8 cellular contexts compared by ENCODE assay signal in genomic region chr5:80407735-80408474, GRCh38. TPM values are rescaled to one million over a fixed set of nuclear protein-coding genes. Genes with fewer than 3 reads are reported as not detected.
DNase-seq lines count a peak whose midpoint lies in the region; ATAC-seq and TF ChIP-seq lines count a peak whose summit lies in the region.

Gene ZFYVE16 (plus strand): TSS chr5:80408064. CDS start chr5:80434148, 26,084 bp downstream.

- BruUV-seq in IMR-90 (replicated peaks; lab: Mats Ljungman, UMichigan) (no TSS peak), OCI-LY7 (replicated peaks; lab: Mats Ljungman, UMichigan) (no TSS peak)

- CTCF ChIA-PET in IMR-90 (lab: Yijun Ruan, JAX) (interaction anchor here (0.5 to 0.6 kb wide), 2 partner anchors 42 to 69 kb away, joined by 3 to 6 read pairs; no protein-coding TSS in a partner anchor), OCI-LY7 (lab: Charles Lee; ENCODE audit: unreplicated experiment) (no interaction called here)

- TF ChIP-seq CTCF in IMR-90 (conservative IDR thresholded peaks at IDR 0.05; ENCODE audit: low read depth, low read length) = peak; percentile 30; the same call in 1 of the 2 replicates
- TF ChIP-seq CTCF in OCI-LY7 (conservative IDR thresholded peaks at IDR 0.05; ENCODE audit: low read length) = 0 out of 2 replicates have a peak, but pooled peaks have one; percentile 21
- no peak for TF ChIP-seq CTCF in epithelial cell of esophagus (IDR thresholded peaks at IDR 0.05; ENCODE audit: insufficient read depth, low read depth, low read length, missing control alignments)

- H2AK9ac ChIP-seq in IMR-90 (replicated peaks; ENCODE audit: low read depth, low read length, poor library complexity) = peak within 1 kb of the TSS; percentile 89

- H3K18ac ChIP-seq in IMR-90 (ENCODE audit: low read depth, low read length) = peak within 1 kb of the TSS; percentile 56

- no peaks in the 10 kb centered on the region for H3K9me2 ChIP-seq in OCI-LY7 (ENCODE audit: insufficient read depth, low read length)

- peak within 1 kb of the TSS; percentile 74 for H4K5ac ChIP-seq in IMR-90 (ENCODE audit: low read depth, low read length)

- no peak within 1 kb of the TSS for H2AK5ac ChIP-seq in IMR-90 (ENCODE audit: low read depth, low read length)

- H3K9ac ChIP-seq in IMR-90 (ENCODE audit: low read depth, low read length) = peak within 1 kb of the TSS; percentile 74

- peak; percentile 89 for TF ChIP-seq POLR2A in IMR-90 (IDR thresholded peaks at IDR 0.05; ENCODE audit: low read depth, low read length)

- H3K23ac ChIP-seq in IMR-90 (ENCODE audit: low read depth, low read length) = peak within 1 kb of the TSS; percentile 96

- peaks cover 5% of the 10 kb centered on the region; the same call in 1 of the 2 replicates for H3K79me2 ChIP-seq in OCI-LY7 (ENCODE audit: insufficient read depth, low read depth, low read length)

- ATAC-seq in GM21528 (IDR thresholded peaks at IDR 0.05; ENCODE audit: low FRiP score, unreplicated experiment) = peak; percentile 87
- peak; percentile 93 for ATAC-seq in IMR-90 (ENCODE audit: low read depth)

- intact Hi-C loops in IMR-90 (cut with micrococcal nuclease) = loop anchor here (5.0 kb wide), 1 partner anchor 316 kb away; no protein-coding TSS in a partner anchor
- intact Hi-C loops in OCI-LY7 (cut with micrococcal nuclease; ENCODE audit: unreplicated experiment) = loop anchor here (10.0 kb wide), 1 partner anchor 247 kb away; the partner anchor contains the start of genes DHFR and MSH3

- H3K4ac ChIP-seq in IMR-90 (ENCODE audit: low read depth, low read length) = peak within 1 kb of the TSS; percentile 94

- H3K79me1 ChIP-seq in IMR-90 (ENCODE audit: low read depth in 1 of 2, low read length in 2 of 2) = peaks cover 3 to 16% of the 10 kb centered on the region in 2 experiments; a peak in 3 of 4 replicates

- peak within 1 kb of the TSS; percentile 99 for H2AFZ ChIP-seq in IMR-90 (replicated peaks; ENCODE audit: low read length, poor library complexity)
- H2AFZ ChIP-seq in OCI-LY7 (ENCODE audit: low read length) = peak within 1 kb of the TSS; percentile 91

- peak within 1 kb of the TSS; percentile 80 for H3K27ac ChIP-seq in IMR-90 (ENCODE audit: insufficient read depth, low read length)
- peak within 1 kb of the TSS; percentile 56 for H3K27ac ChIP-seq in OCI-LY7 (ENCODE audit: low read depth, low read length, poor library complexity, severe bottlenecking)

- H2BK15ac ChIP-seq in IMR-90 (ENCODE audit: low read depth, low read length) = peak within 1 kb of the TSS; percentile 38; the same call in 1 of the 3 replicates

- peaks cover 3% of the 10 kb centered on the region; the same call in 1 of the 2 replicates for H3K4me1 ChIP-seq in IMR-90 (ENCODE audit: control insufficient read depth, insufficient read depth, low read length)
- peaks cover 12% of the 10 kb centered on the region for H3K4me1 ChIP-seq in OCI-LY7 (ENCODE audit: insufficient read depth, low read length, poor library complexity, severe bottlenecking)
- peaks cover 26% of the 10 kb centered on the region for H3K4me1 ChIP-seq in mononuclear cell (ENCODE audit: insufficient read depth, low read length)

- DNase-seq in DMS 273 (lab: John Stamatoyannopoulos, UW; ENCODE audit: unreplicated experiment) (peak; percentile 99), IMR-90 (peak; percentile 96), OCI-LY7 (ENCODE audit: low spot score) (peak; percentile 97), activated T-cell treated with anti-CD3 and anti-CD28 coated beads for 4 hours (peak; percentile 95), epithelial cell of esophagus (ENCODE audit: low read depth) (peak; percentile 97)
- DNase-seq in stimulated activated CD8-positive, alpha-beta memory T cell treated with anti-CD3 and anti-CD28 coated beads, Interleukin-4, amount 100 ng/mL, for 1 hour (ENCODE audit: low read depth in 2 of 2, low spot score in 1 of 2) = peak; percentile 90 to 93

- H2BK20ac ChIP-seq in IMR-90 (ENCODE audit: low read depth, low read length) = 0 out of 2 replicates have a peak within 1 kb of the TSS, but pooled peaks have one; percentile 32

- dilution Hi-C loops in IMR-90 (cut with HindIII; ENCODE audit: low sequenced_read_pairs, unreplicated experiment) = no loop called here

- 0 out of 2 replicates have a peak, but pooled peaks have one; percentile 8 for TF ChIP-seq RAD21 in IMR-90 (IDR thresholded peaks at IDR 0.05; ENCODE audit: low read length)

- H3K9me1 ChIP-seq in IMR-90 (ENCODE audit: insufficient read depth, low read length) = 0 out of 2 replicates have a peak, but pooled peaks cover 4% of the 10 kb centered on the region

- H4K91ac ChIP-seq in IMR-90 (ENCODE audit: insufficient read depth, low read depth, low read length) = peak within 1 kb of the TSS; percentile 90

- H2BK5ac ChIP-seq in IMR-90 (ENCODE audit: low read depth, low read length, poor library complexity, severe bottlenecking) = peak within 1 kb of the TSS; percentile 92

- H4K20me1 ChIP-seq in IMR-90 (ENCODE audit: insufficient read depth, low read length) (peaks cover 4% of the 10 kb centered on the region; the same call in 1 of the 2 replicates), OCI-LY7 (ENCODE audit: insufficient read depth, low read length) (no peaks in the 10 kb centered on the region)

- POLR2A ChIA-PET in IMR-90 (lab: Charles Lee; ENCODE audit: unreplicated experiment) = no interaction called here
- POLR2A ChIA-PET in OCI-LY7 (lab: Charles Lee) = interaction anchor here (0.7 to 1.7 kb wide), 4 partner anchors 21 to 248 kb away, joined by 3 to 6 read pairs (median 4); no protein-coding TSS in a partner anchor

- peak within 1 kb of the TSS; percentile 99 for H3K4me2 ChIP-seq in IMR-90 (ENCODE audit: low read depth, low read length)
- peak within 1 kb of the TSS; percentile 80 for H3K4me2 ChIP-seq in OCI-LY7 (ENCODE audit: low read length)

- peak within 1 kb of the TSS; percentile 60 to 100 for H4K8ac ChIP-seq in IMR-90 (ENCODE audit: low read depth in 2 of 2, low read length in 2 of 2)

- peak within 1 kb of the TSS; percentile 90 for H3K14ac ChIP-seq in IMR-90 (replicated peaks; ENCODE audit: low read depth, low read length)

- H3K4me3 ChIP-seq in IMR-90 (ENCODE audit: insufficient read depth, low read depth, low read length) = peak within 1 kb of the TSS; percentile 75
- peak within 1 kb of the TSS; percentile 99 for H3K4me3 ChIP-seq in OCI-LY7 (ENCODE audit: low read depth, low read length, poor library complexity, severe bottlenecking)
- peak within 1 kb of the TSS; percentile 84 for H3K4me3 ChIP-seq in epithelial cell of esophagus (ENCODE audit: low read length)
- H3K4me3 ChIP-seq in mononuclear cell (ENCODE audit: low read length) = peak within 1 kb of the TSS; percentile 96

- peak within 1 kb of the TSS; percentile 87 for H2BK120ac ChIP-seq in IMR-90 (ENCODE audit: low read depth, low read length)

- H3K27me3 ChIP-seq in IMR-90 (ENCODE audit: control insufficient read depth, insufficient read depth, low read length) = no peaks in the 10 kb centered on the region
- no peaks in the 10 kb centered on the region for H3K27me3 ChIP-seq in mononuclear cell (ENCODE audit: insufficient read depth, low read length)

- H3K9me3 ChIP-seq in IMR-90 (ENCODE audit: control insufficient read depth, insufficient read depth, low read length) (no peaks in the 10 kb centered on the region), OCI-LY7 (ENCODE audit: low read length) (no peaks in the 10 kb centered on the region), mononuclear cell (ENCODE audit: low read depth, low read length) (no peaks in the 10 kb centered on the region)

- in situ Hi-C loops in IMR-90 (cut with MboI; ENCODE audit: low sequenced_read_pairs) = no loop called here

- H3K36me3 ChIP-seq in IMR-90 (ENCODE audit: control insufficient read depth, insufficient read depth, low read length) (peaks cover 4% of the 10 kb centered on the region; the same call in 1 of the 2 replicates), OCI-LY7 (ENCODE audit: insufficient read depth, low read length) (no peaks in the 10 kb centered on the region)

- H3K56ac ChIP-seq in IMR-90 (ENCODE audit: extremely low read depth, insufficient read depth, low read length) = peak within 1 kb of the TSS; percentile 76

- 0% methylated on average over 22 of the region's 64 CpGs; no CpG with 5 or more reads in 1 of the 2 experiments for WGBS in IMR-90 (ENCODE audit: extremely low coverage in 2 of 2, insufficient read length in 1 of 2), 2 experiments

TF ChIP-seq in IMR-90, 13 proteins besides CTCF, POLR2A, EP300 and RAD21 (continues in another document):
- no peak for TF ChIP-seq BHLHE40 (IDR thresholded peaks at IDR 0.05; ENCODE audit: low read depth, low read length)
- TF ChIP-seq CHD1 (IDR thresholded peaks at IDR 0.05; ENCODE audit: low read depth, low read length) = no peak
- TF ChIP-seq FOS (IDR thresholded peaks at IDR 0.05; ENCODE audit: low read depth, low read length) = no peak
- TF ChIP-seq ELK1 (IDR thresholded peaks at IDR 0.05; ENCODE audit: borderline replicate concordance, low read depth, low read length) = no peak
- TF ChIP-seq SMC3 (IDR thresholded peaks at IDR 0.05; ENCODE audit: low read depth, low read length) = no peak
- peak; percentile 98 for TF ChIP-seq MAZ (IDR thresholded peaks at IDR 0.05; ENCODE audit: borderline replicate concordance, low read depth, low read length)
- TF ChIP-seq CEBPB (IDR thresholded peaks at IDR 0.05; ENCODE audit: low read depth, low read length) = no peak
- 0 out of 2 replicates have a peak, but pooled peaks have one; percentile 9 for TF ChIP-seq MXI1 (IDR thresholded peaks at IDR 0.05; ENCODE audit: borderline replicate concordance, low read depth, low read length)
- no peak for TF ChIP-seq NFE2L2 (IDR thresholded peaks at IDR 0.05; ENCODE audit: low read depth, low read length)

RNA-seq across cellular contexts. Expression of gene ZFYVE16, which starts in this region (rescaled TPM):
- total RNA-seq in IMR-90 (2012; rRNA removed) (11.1 and 19.4 TPM in 2 replicates), OCI-LY7 (2022) (21.6 and 23.2 TPM in 2 replicates), mononuclear cell (30.9 TPM)
- polyA plus RNA-seq in IMR-90 (2012; rRNA removed) = 4.0 and 5.3 TPM in 2 replicates
- polyA plus RNA-seq in IMR-90 (2012; cell fraction: cytosol; rRNA removed) = 0.45 and 0.51 TPM in 2 replicates
- 1.0 and 10.2 TPM in 2 replicates for polyA plus RNA-seq in IMR-90 (2012; cell fraction: nucleus; rRNA removed; ENCODE audit: low replicate concordance)
- total RNA-seq in OCI-LY7 (2014; rRNA removed; shearing (Covaris generic)) = 8.0 and 8.7 TPM in 2 replicates

Comparison
In these comparisons a context has a peak if more than half of its experiments do, and no peak if none do; other contexts are left out.
1. Peak in every context shown above with its lines: DNase-seq, ATAC-seq, H3K4me3 ChIP-seq and H3K27ac ChIP-seq.